ENCODE assay signal across 21 cellular contexts in the genomic region with DNA sequence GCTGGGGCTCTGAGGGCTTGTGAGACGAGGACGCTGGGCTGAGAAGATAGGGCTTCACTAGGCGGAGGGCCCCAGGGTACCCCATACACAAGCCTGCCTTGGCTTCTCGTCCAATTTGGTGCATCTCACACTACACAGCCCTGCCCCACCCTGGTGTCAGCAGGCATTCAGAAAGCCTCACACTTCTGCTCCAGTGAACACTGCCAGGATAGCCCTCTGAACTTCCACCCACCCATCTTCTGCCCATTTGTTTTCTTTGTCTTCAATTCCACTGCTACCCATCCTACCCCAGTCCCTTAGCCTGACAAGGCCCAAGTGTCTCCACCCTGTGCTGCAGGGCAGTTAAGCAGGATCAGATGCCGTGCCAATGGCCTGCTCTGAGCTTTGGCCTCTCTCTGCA. TPM values are rescaled to one million over a fixed set of nuclear protein-coding genes. Genes with fewer than 3 reads are reported as not detected.
DNase-seq lines count a peak whose midpoint lies in the region; ATAC-seq and TF ChIP-seq lines count a peak whose summit lies in the region.
"Had no signal": no experiment of that assay in that cellular context is flagged by ENCODE, and none has a peak within 500 bp of the region (broad histone marks: within the 10 kb centered on the region; RNA-seq: fewer than 3 reads in every experiment).

No MANE protein-coding gene starts in this region.

- TF ChIP-seq CTCF in progenitor cell of endocrine pancreas (IDR thresholded peaks at IDR 0.05; ENCODE audit: unreplicated experiment) = no peak
- no peak for TF ChIP-seq CTCF in sigmoid colon (IDR thresholded peaks at IDR 0.05)
- TF ChIP-seq CTCF in MCF 10A (IDR thresholded peaks at IDR 0.05; ENCODE audit: unreplicated experiment) = no peak

- no peak for TF ChIP-seq EP300 in sigmoid colon (IDR thresholded peaks at IDR 0.05)

- CTCF ChIA-PET in activated naive CD4-positive, alpha-beta T cell treated with anti-CD3 and anti-CD28 coated beads, Interleukin-2, amount 10 ng/mL, durations not matched to agents 7 days and 5 days (lab: Charles Lee) = interaction anchor here (2.0 to 5.0 kb wide), 3 partner anchors 12 to 16 kb away, joined by 4 to 22 read pairs (median 4); partner anchors contain the start of genes APOA5 and ZPR1
- CTCF ChIA-PET in MCF 10A (lab: Yijun Ruan, JAX) = interaction anchor here (0.6 to 1.0 kb wide), 3 partner anchors 10 to 331 kb away, joined by 4 to 5 read pairs (median 4); no protein-coding TSS in a partner anchor

- DNase-seq in activated naive CD4-positive, alpha-beta T cell treated with anti-CD3 and anti-CD28 coated beads, Interleukin-2, amount 10 ng/mL, durations not matched to agents 7 days and 5 days = no peak
- no peak for DNase-seq in activated naive CD4-positive, alpha-beta T cell treated with Interleukin-2 at 50 U/mL for 16 hours
- DNase-seq in central memory CD8-positive, alpha-beta T cell (ENCODE audit: low spot score in 2 of 2) = no peak
- DNase-seq in progenitor cell of endocrine pancreas (ENCODE audit: low spot score, unreplicated experiment) = no peak
- DNase-seq in sigmoid colon = no peak
- no peak for DNase-seq in MCF 10A (ENCODE audit: unreplicated experiment)
- DNase-seq in NCI-H774 (lab: John Stamatoyannopoulos, UW) = no peak
- DNase-seq: activated CD8-positive, alpha-beta memory T cell treated with anti-CD3 and anti-CD28 coated beads, Interleukin-2, amount 50 U/mL, for 48 hours; DMS79; endodermal cell; left ventricle myocardium inferior; NCI-H1092 treated with DMSO at 0.1 percent for 48 hours; NCI-H69; Peyer's patch; retina; stimulated activated CD4-positive, alpha-beta T cell treated with anti-CD3 and anti-CD28 coated beads, Interleukin-15, amount 100 ng/mL, for 24 hours; SW 1271 had no signal

- H3K27me3 ChIP-seq in sigmoid colon = no peaks in the 10 kb centered on the region
- H3K27me3 ChIP-seq: Peyer's patch had no signal

- H3K4me3 Mint-ChIP-seq in activated naive CD4-positive, alpha-beta T cell treated with anti-CD3 and anti-CD28 coated beads, Interleukin-2, amount 10 ng/mL, durations not matched to agents 7 days and 5 days = no peak overlapping the region
- H3K4me3 Mint-ChIP-seq in IgD-negative memory B cell (peak overlapping the region in 1 of 4 donors; percentile 23), progenitor cell of endocrine pancreas (ENCODE audit: low read depth) (no peak overlapping the region), MCF 10A (ENCODE audit: unreplicated experiment) (no peak overlapping the region)
- no peak overlapping the region for H3K4me3 Mint-ChIP-seq in central memory CD8-positive, alpha-beta T cell

- intact Hi-C loops in sigmoid colon (cut with DNase I) (no loop called here), MCF 10A (cut with micrococcal nuclease) (loop anchor here (5.0 kb wide), 1 partner anchor 333 kb away; no protein-coding TSS in a partner anchor)

- H3K36me3 ChIP-seq in sigmoid colon = peaks cover 13 to 42% (median 21%) of the 10 kb centered on the region in 4 donors

- no peak overlapping the region for H3K4me3 ChIP-seq in sigmoid colon
- H3K4me3 ChIP-seq: left ventricle myocardium inferior, Peyer's patch had no signal

- ATAC-seq in central memory CD8-positive, alpha-beta T cell (replicated peaks; ENCODE audit: extremely low read depth, poor library complexity, severe bottlenecking) = no peak
- ATAC-seq: activated CD4-positive, CD25-positive, alpha-beta regulatory T cell treated with anti-CD3 and anti-CD28 coated beads, Interleukin-2, amount 50 U/mL, for 24 hours had no signal

- WGBS in sigmoid colon, 2 donors = 84 to 91% methylated on average over 5 of the region's 5 CpGs

- H3K27ac ChIP-seq in sigmoid colon = no peak overlapping the region
- H3K27ac ChIP-seq: left ventricle myocardium inferior, Peyer's patch had no signal

- no TSS peak for BruUV-seq in MCF 10A (replicated peaks; lab: Mats Ljungman, UMichigan)

- peaks cover 0 to 25% (median 18%) of the 10 kb centered on the region in 4 donors for H3K4me1 ChIP-seq in sigmoid colon

- peaks cover 41% of the 10 kb centered on the region for H3K36me3 Mint-ChIP-seq in activated naive CD4-positive, alpha-beta T cell treated with anti-CD3 and anti-CD28 coated beads, Interleukin-2, amount 10 ng/mL, durations not matched to agents 7 days and 5 days
- peaks cover 6% of the 10 kb centered on the region for H3K36me3 Mint-ChIP-seq in IgD-negative memory B cell
- peaks cover 48% of the 10 kb centered on the region for H3K36me3 Mint-ChIP-seq in central memory CD8-positive, alpha-beta T cell (ENCODE audit: insufficient read depth)
- peaks cover 26% of the 10 kb centered on the region for H3K36me3 Mint-ChIP-seq in progenitor cell of endocrine pancreas (ENCODE audit: insufficient read depth)
- H3K36me3 Mint-ChIP-seq in MCF 10A (ENCODE audit: insufficient read depth, unreplicated experiment) = peaks cover 46% of the 10 kb centered on the region

- H3K9me3 ChIP-seq in sigmoid colon = no peaks in the 10 kb centered on the region
- H3K9me3 ChIP-seq: left ventricle myocardium inferior, Peyer's patch had no signal

- peaks cover 60% of the 10 kb centered on the region for H3K4me1 Mint-ChIP-seq in activated naive CD4-positive, alpha-beta T cell treated with anti-CD3 and anti-CD28 coated beads, Interleukin-2, amount 10 ng/mL, durations not matched to agents 7 days and 5 days
- H3K4me1 Mint-ChIP-seq in IgD-negative memory B cell (peaks cover 20 to 27% (median 25%) of the 10 kb centered on the region in 3 donors), progenitor cell of endocrine pancreas (ENCODE audit: low read depth) (peaks cover 25% of the 10 kb centered on the region), MCF 10A (ENCODE audit: insufficient read depth, unreplicated experiment) (peaks cover 25% of the 10 kb centered on the region)
- H3K4me1 Mint-ChIP-seq in central memory CD8-positive, alpha-beta T cell = peaks cover 27% of the 10 kb centered on the region

- peak overlapping the region; percentile 75 for H3K27ac Mint-ChIP-seq in activated naive CD4-positive, alpha-beta T cell treated with anti-CD3 and anti-CD28 coated beads, Interleukin-2, amount 10 ng/mL, durations not matched to agents 7 days and 5 days
- peak overlapping the region in 2 of 3 donors; percentile 97 to 100 for H3K27ac Mint-ChIP-seq in IgD-negative memory B cell
- peak overlapping the region; percentile 23 for H3K27ac Mint-ChIP-seq in central memory CD8-positive, alpha-beta T cell (ENCODE audit: low read depth)
- peak overlapping the region; percentile 69 for H3K27ac Mint-ChIP-seq in progenitor cell of endocrine pancreas
- no peak overlapping the region for H3K27ac Mint-ChIP-seq in MCF 10A (ENCODE audit: low read depth, unreplicated experiment)
- H3K27ac Mint-ChIP-seq: endodermal cell had no signal

- no peak for TF ChIP-seq POLR2A in sigmoid colon (IDR thresholded peaks at IDR 0.05)

- H3K9me3 Mint-ChIP-seq in activated naive CD4-positive, alpha-beta T cell treated with anti-CD3 and anti-CD28 coated beads, Interleukin-2, amount 10 ng/mL, durations not matched to agents 7 days and 5 days = no peaks in the 10 kb centered on the region
- H3K9me3 Mint-ChIP-seq in IgD-negative memory B cell (no peaks in the 10 kb centered on the region), progenitor cell of endocrine pancreas (ENCODE audit: low read depth) (no peaks in the 10 kb centered on the region), MCF 10A (ENCODE audit: unreplicated experiment) (no peaks in the 10 kb centered on the region)
- H3K9me3 Mint-ChIP-seq in central memory CD8-positive, alpha-beta T cell = no peaks in the 10 kb centered on the region
- H3K9me3 Mint-ChIP-seq: endodermal cell had no signal

- POLR2A ChIA-PET in MCF 10A (lab: Yijun Ruan, JAX) = interaction anchor here (1.4 to 5.8 kb wide), 3 partner anchors 8 to 61 kb away, joined by 6 to 59 read pairs (median 14); partner anchors contain the start of gene ZPR1

- no peaks in the 10 kb centered on the region for H3K27me3 Mint-ChIP-seq in activated naive CD4-positive, alpha-beta T cell treated with anti-CD3 and anti-CD28 coated beads, Interleukin-2, amount 10 ng/mL, durations not matched to agents 7 days and 5 days
- H3K27me3 Mint-ChIP-seq in IgD-negative memory B cell (no peaks in the 10 kb centered on the region), progenitor cell of endocrine pancreas (no peaks in the 10 kb centered on the region), MCF 10A (ENCODE audit: insufficient read depth, unreplicated experiment) (no peaks in the 10 kb centered on the region)
- no peaks in the 10 kb centered on the region for H3K27me3 Mint-ChIP-seq in central memory CD8-positive, alpha-beta T cell

RNA-seq across cellular contexts. Expression of gene BUD13, which starts 1.9 kb away (rescaled TPM):
- 16.5 TPM for polyA plus RNA-seq in IgD-negative memory B cell
- total RNA-seq in progenitor cell of endocrine pancreas = 23.8 and 26.8 TPM in 2 replicates
- total RNA-seq in sigmoid colon = 10 to 100 TPM; 12.2 to 19.9 (median 18.5) TPM
- 10 to 100 TPM; 13.8 to 16.8 (median 14.1) TPM for polyA plus RNA-seq in sigmoid colon
- 11.8 and 15.1 TPM in 2 replicates for total RNA-seq in MCF 10A (2022)

RNA-seq across cellular contexts. Expression of gene ZPR1, which starts 13.2 kb away (rescaled TPM):
- polyA plus RNA-seq in IgD-negative memory B cell (56.3 TPM), sigmoid colon (10 to 100 TPM; 16.8 to 22.5 (median 17.3) TPM)
- total RNA-seq in progenitor cell of endocrine pancreas (48.6 TPM in 2 replicates), sigmoid colon (10 to 100 TPM; 14.7 to 28.6 (median 21.0) TPM), MCF 10A (2022) (82.5 and 105 TPM in 2 replicates)

RNA-seq across cellular contexts. Expression of gene APOA5, which starts 17.0 kb away (rescaled TPM):
- polyA plus RNA-seq in IgD-negative memory B cell (not detected), sigmoid colon (not detected)
- total RNA-seq in progenitor cell of endocrine pancreas (not detected in 2 replicates), sigmoid colon (not detected), MCF 10A (2022) (not detected in 2 replicates)
- total RNA-seq: endodermal cell, fibroblast of villous mesenchyme, left ventricle myocardium inferior, subcutaneous adipose tissue had no signal

RNA-seq across cellular contexts. Expression of gene APOA4, which starts 48.4 kb away (rescaled TPM):
- not detected for polyA plus RNA-seq in IgD-negative memory B cell
- total RNA-seq in progenitor cell of endocrine pancreas = not detected in 2 replicates
- not detected for total RNA-seq in sigmoid colon
- 1 to 10 TPM in 2 of 3 donors, under 1 TPM in 1; 0.04 to 5.3 (median 3.0) TPM for polyA plus RNA-seq in sigmoid colon
- total RNA-seq in MCF 10A (2022) = not detected in 2 replicates
- total RNA-seq: fibroblast of villous mesenchyme, left ventricle myocardium inferior, subcutaneous adipose tissue had no signal

RNA-seq across cellular contexts. Expression of gene APOC3, which starts 55.0 kb away (rescaled TPM):
- not detected for polyA plus RNA-seq in IgD-negative memory B cell
- 14.9 and 16.3 TPM in 2 replicates for total RNA-seq in progenitor cell of endocrine pancreas
- total RNA-seq in sigmoid colon = not detected
- 1 to 10 TPM in 1 of 3 donors, under 1 TPM in 1, not detected in 1; 0.19 to 4.4 TPM for polyA plus RNA-seq in sigmoid colon
- total RNA-seq in MCF 10A (2022) = not detected in 2 replicates
- total RNA-seq: endodermal cell, fibroblast of villous mesenchyme, left ventricle myocardium inferior, subcutaneous adipose tissue had no signal
